2 cellular contexts compared by ENCODE assay signal in genomic region chr5:176618783-176619182, GRCh38.
TF ChIP-seq lines count a peak whose summit lies in the region.

No MANE protein-coding gene starts in this region.

TF ChIP-seq in K562, 482 proteins besides CTCF, POLR2A, EP300 and RAD21:
- TF ChIP-seq CBX8 (IDR thresholded peaks at IDR 0.05; ENCODE audit: borderline replicate concordance, extremely low read depth, low read depth, low read length, poor library complexity, severe bottlenecking) (no peak), SMARCA5 (IDR thresholded peaks at IDR 0.05) (no peak), ZBTB7A (IDR thresholded peaks at IDR 0.05; ENCODE audit: borderline replicate concordance, control insufficient read depth, low read depth, low read length) (0 out of 2 replicates have a peak, but pooled peaks have one; percentile 13), IRF9 (tag; IDR thresholded peaks at IDR 0.05) (no peak), NFIC (IDR thresholded peaks at IDR 0.05) (no peak), THRAP3 (IDR thresholded peaks at IDR 0.05; ENCODE audit: borderline replicate concordance) (no peak), SAFB (IDR thresholded peaks at IDR 0.05; ENCODE audit: borderline replicate concordance, low read depth, low read length) (no peak)

TF ChIP-seq in HEK293T, 16 proteins besides CTCF, POLR2A, EP300 and RAD21:
- TF ChIP-seq LEF1 (IDR thresholded peaks at IDR 0.05; ENCODE audit: borderline replicate concordance) (no peak), FOXK2 (IDR thresholded peaks at IDR 0.05) (no peak), BHLHE40 (IDR thresholded peaks at IDR 0.05; ENCODE audit: borderline replicate concordance) (no peak), L3MBTL2 (conservative IDR thresholded peaks at IDR 0.05) (no peak), TARDBP (IDR thresholded peaks at IDR 0.05) (no peak), ZNF384 (IDR thresholded peaks at IDR 0.05) (no peak), NFRKB (IDR thresholded peaks at IDR 0.05) (no peak), FOXM1 (IDR thresholded peaks at IDR 0.05; ENCODE audit: borderline replicate concordance) (no peak), CTBP1 (IDR thresholded peaks at IDR 0.05; ENCODE audit: borderline replicate concordance) (no peak), HDGF (IDR thresholded peaks at IDR 0.05; ENCODE audit: borderline replicate concordance) (no peak), SUZ12 (IDR thresholded peaks at IDR 0.05) (no peak), FOXA1 (IDR thresholded peaks at IDR 0.05) (no peak), SP1 (IDR thresholded peaks at IDR 0.05) (no peak), ELF4 (IDR thresholded peaks at IDR 0.05) (no peak), ARNT (IDR thresholded peaks at IDR 0.05) (no peak)
